Comparison of ENCODE assay signal across 3 cellular contexts in genomic region chr1:216582151-216582550, GRCh38.
"Had no signal": no experiment of that assay in that cellular context is flagged by ENCODE, and none has a peak within 500 bp of the region (broad histone marks: within the 10 kb centered on the region; RNA-seq: fewer than 3 reads in every experiment).

No MANE protein-coding gene starts in this region.

- H3K4me3 ChIP-seq: GM12878 had no signal

- DNase-seq: GDM1, GF-D8 had no signal

- ATAC-seq: GM12878 had no signal
